Comparison of ENCODE assay signal across 9 cellular contexts in genomic region chr17:81049973-81050551, GRCh38. TPM values are rescaled to one million over a fixed set of nuclear protein-coding genes. Genes with fewer than 3 reads are reported as not detected.
A peak's percentile ranks its signal among the peaks of the same experiment; 100 is the strongest.
DNase-seq lines count a peak whose midpoint lies in the region; ATAC-seq and TF ChIP-seq lines count a peak whose summit lies in the region.
"Had no signal": no experiment of that assay in that cellular context is flagged by ENCODE, and none has a peak within 500 bp of the region (broad histone marks: within the 10 kb centered on the region; RNA-seq: fewer than 3 reads in every experiment).

No MANE protein-coding gene starts in this region.

- no peak for DNase-seq in natural killer cell
- no peak for DNase-seq in natural killer cell treated with Interleukin-12 subunit alpha and Interleukin-12 subunit beta and Interleukin-15 and Interleukin-18, amount 100 ng/mL, for 72 hours (ENCODE audit: low spot score)
- DNase-seq in coronary artery (ENCODE audit: low spot score), result no peak
- peak; percentile 72 for DNase-seq in medulla oblongata (ENCODE audit: extremely low spot score)
- no peak for DNase-seq in NCI-H146 treated with DMSO at 0.1 percent for 48 hours (lab: John Stamatoyannopoulos, UW; ENCODE audit: unreplicated experiment)
- no peak for DNase-seq in activated CD4-positive, alpha-beta memory T cell treated with anti-CD3 and anti-CD28 coated beads, Interleukin-2, amount 10 ng/mL, durations not matched to agents 7 days and 5 days
- DNase-seq in GM13976 (ENCODE audit: low spot score), result no peak

- H3K4me1 Mint-ChIP-seq in natural killer cell, result peaks cover 12 to 20% of the 10 kb centered on the region in 2 donors
- H3K4me1 Mint-ChIP-seq in natural killer cell treated with Interleukin-12 subunit alpha and Interleukin-12 subunit beta and Interleukin-15 and Interleukin-18, amount 100 ng/mL, for 72 hours (ENCODE audit: low read depth in 2 of 2), result peaks cover 5 to 15% of the 10 kb centered on the region in 2 donors
- H3K4me1 Mint-ChIP-seq in activated CD4-positive, alpha-beta memory T cell treated with anti-CD3 and anti-CD28 coated beads, Interleukin-2, amount 10 ng/mL, durations not matched to agents 7 days and 5 days, result peaks cover 7% of the 10 kb centered on the region

- in situ Hi-C loops in GM13976 (cut with MboI; ENCODE audit: low sequenced_read_pairs, unreplicated experiment), result no loop called here

- peak in 2 of 3 donors; percentile 31 to 32 for ATAC-seq in natural killer cell
- no peak for ATAC-seq in natural killer cell treated with Interleukin-12 subunit alpha and Interleukin-12 subunit beta and Interleukin-15 and Interleukin-18, amount 100 ng/mL, for 72 hours
- ATAC-seq in HG03460 (IDR thresholded peaks at IDR 0.05; ENCODE audit: unreplicated experiment), result no peak

- peak overlapping the region; percentile 55 for H3K4me3 ChIP-seq in coronary artery
- H3K4me3 ChIP-seq: adrenal gland had no signal

- H3K4me3 Mint-ChIP-seq in natural killer cell, result no peak overlapping the region
- H3K4me3 Mint-ChIP-seq in natural killer cell treated with Interleukin-12 subunit alpha and Interleukin-12 subunit beta and Interleukin-15 and Interleukin-18, amount 100 ng/mL, for 72 hours, result no peak overlapping the region
- H3K4me3 Mint-ChIP-seq in activated CD4-positive, alpha-beta memory T cell treated with anti-CD3 and anti-CD28 coated beads, Interleukin-2, amount 10 ng/mL, durations not matched to agents 7 days and 5 days, result no peak overlapping the region

- no peaks in the 10 kb centered on the region for H3K27me3 Mint-ChIP-seq in natural killer cell (ENCODE audit: low read depth in 2 of 2)
- no peaks in the 10 kb centered on the region for H3K27me3 Mint-ChIP-seq in natural killer cell treated with Interleukin-12 subunit alpha and Interleukin-12 subunit beta and Interleukin-15 and Interleukin-18, amount 100 ng/mL, for 72 hours
- no peaks in the 10 kb centered on the region for H3K27me3 Mint-ChIP-seq in activated CD4-positive, alpha-beta memory T cell treated with anti-CD3 and anti-CD28 coated beads, Interleukin-2, amount 10 ng/mL, durations not matched to agents 7 days and 5 days

- no peaks in the 10 kb centered on the region for H3K36me3 Mint-ChIP-seq in natural killer cell
- no peaks in the 10 kb centered on the region for H3K36me3 Mint-ChIP-seq in natural killer cell treated with Interleukin-12 subunit alpha and Interleukin-12 subunit beta and Interleukin-15 and Interleukin-18, amount 100 ng/mL, for 72 hours
- no peaks in the 10 kb centered on the region for H3K36me3 Mint-ChIP-seq in activated CD4-positive, alpha-beta memory T cell treated with anti-CD3 and anti-CD28 coated beads, Interleukin-2, amount 10 ng/mL, durations not matched to agents 7 days and 5 days (ENCODE audit: low read depth)

- POLR2A ChIA-PET in activated CD4-positive, alpha-beta memory T cell treated with anti-CD3 and anti-CD28 coated beads, Interleukin-2, amount 10 ng/mL, durations not matched to agents 7 days and 5 days (lab: Charles Lee), result no interaction called here

- no peaks in the 10 kb centered on the region for H3K9me3 Mint-ChIP-seq in natural killer cell
- no peaks in the 10 kb centered on the region for H3K9me3 Mint-ChIP-seq in natural killer cell treated with Interleukin-12 subunit alpha and Interleukin-12 subunit beta and Interleukin-15 and Interleukin-18, amount 100 ng/mL, for 72 hours
- no peaks in the 10 kb centered on the region for H3K9me3 Mint-ChIP-seq in activated CD4-positive, alpha-beta memory T cell treated with anti-CD3 and anti-CD28 coated beads, Interleukin-2, amount 10 ng/mL, durations not matched to agents 7 days and 5 days

- peak overlapping the region in 1 of 2 donors; percentile 62 for H3K27ac Mint-ChIP-seq in natural killer cell
- H3K27ac Mint-ChIP-seq in natural killer cell treated with Interleukin-12 subunit alpha and Interleukin-12 subunit beta and Interleukin-15 and Interleukin-18, amount 100 ng/mL, for 72 hours, result no peak overlapping the region
- no peak overlapping the region for H3K27ac Mint-ChIP-seq in activated CD4-positive, alpha-beta memory T cell treated with anti-CD3 and anti-CD28 coated beads, Interleukin-2, amount 10 ng/mL, durations not matched to agents 7 days and 5 days

- peak overlapping the region in 1 of 2 donors; percentile 76 for H3K27ac ChIP-seq in coronary artery

- no peak for TF ChIP-seq CTCF in natural killer cell (IDR thresholded peaks at IDR 0.05)
- no peak for TF ChIP-seq CTCF in coronary artery (IDR thresholded peaks at IDR 0.05)
- no peak for TF ChIP-seq CTCF in GM13976 (IDR thresholded peaks at IDR 0.05; ENCODE audit: borderline replicate concordance, control extremely low read depth, extremely low read depth, insufficient read depth, missing control alignments)

- intact Hi-C loops in natural killer cell (cut with micrococcal nuclease), result no loop called here

- CTCF ChIA-PET in activated CD4-positive, alpha-beta memory T cell treated with anti-CD3 and anti-CD28 coated beads, Interleukin-2, amount 10 ng/mL, durations not matched to agents 7 days and 5 days (lab: Charles Lee), result interaction anchor here (1.7 kb wide), 1 partner anchor 26 kb away, joined by 5 read pairs; no protein-coding TSS in a partner anchor

RNA-seq across cellular contexts. Expression of gene BAIAP2, which starts 15.1 kb away (rescaled TPM):
- 10 to 100 TPM in 2 of 3 donors, 1 to 10 TPM in 1; 6.7 to 12.3 (median 10.4) TPM for total RNA-seq in natural killer cell
- total RNA-seq in natural killer cell treated with Interleukin-12 subunit alpha and Interleukin-12 subunit beta and Interleukin-15 and Interleukin-18, amount 100 ng/mL, for 72 hours, result 1 to 10 TPM; 7.3 to 9.6 TPM
- total RNA-seq in activated CD4-positive, alpha-beta memory T cell treated with anti-CD3 and anti-CD28 coated beads, Interleukin-2, amount 10 ng/mL, durations not matched to agents 7 days and 5 days, result 1 to 10 TPM; 1.5 to 2.4 TPM

RNA-seq across cellular contexts. Expression of gene CHMP6, which starts 58.4 kb away (rescaled TPM):
- 10 to 100 TPM; 26.8 to 33.3 (median 33.0) TPM for total RNA-seq in natural killer cell
- 10 to 100 TPM; 33.1 to 43.7 TPM for total RNA-seq in natural killer cell treated with Interleukin-12 subunit alpha and Interleukin-12 subunit beta and Interleukin-15 and Interleukin-18, amount 100 ng/mL, for 72 hours
- total RNA-seq in activated CD4-positive, alpha-beta memory T cell treated with anti-CD3 and anti-CD28 coated beads, Interleukin-2, amount 10 ng/mL, durations not matched to agents 7 days and 5 days, result 10 to 100 TPM; 30.3 to 31.6 TPM

Comparison
In these comparisons a context has a peak if more than half of its experiments do, and no peak if none do; other contexts are left out.
1. ATAC-seq: peak in natural killer cell (2 of 3); none in natural killer cell treated with Interleukin-12 subunit alpha and Interleukin-12 subunit beta and Interleukin-15 and Interleukin-18, amount 100 ng/mL, for 72 hours (0 of 2) and HG03460 (single experiment).